Comparison of ENCODE assay signal across 8 cellular contexts in the genomic region with DNA sequence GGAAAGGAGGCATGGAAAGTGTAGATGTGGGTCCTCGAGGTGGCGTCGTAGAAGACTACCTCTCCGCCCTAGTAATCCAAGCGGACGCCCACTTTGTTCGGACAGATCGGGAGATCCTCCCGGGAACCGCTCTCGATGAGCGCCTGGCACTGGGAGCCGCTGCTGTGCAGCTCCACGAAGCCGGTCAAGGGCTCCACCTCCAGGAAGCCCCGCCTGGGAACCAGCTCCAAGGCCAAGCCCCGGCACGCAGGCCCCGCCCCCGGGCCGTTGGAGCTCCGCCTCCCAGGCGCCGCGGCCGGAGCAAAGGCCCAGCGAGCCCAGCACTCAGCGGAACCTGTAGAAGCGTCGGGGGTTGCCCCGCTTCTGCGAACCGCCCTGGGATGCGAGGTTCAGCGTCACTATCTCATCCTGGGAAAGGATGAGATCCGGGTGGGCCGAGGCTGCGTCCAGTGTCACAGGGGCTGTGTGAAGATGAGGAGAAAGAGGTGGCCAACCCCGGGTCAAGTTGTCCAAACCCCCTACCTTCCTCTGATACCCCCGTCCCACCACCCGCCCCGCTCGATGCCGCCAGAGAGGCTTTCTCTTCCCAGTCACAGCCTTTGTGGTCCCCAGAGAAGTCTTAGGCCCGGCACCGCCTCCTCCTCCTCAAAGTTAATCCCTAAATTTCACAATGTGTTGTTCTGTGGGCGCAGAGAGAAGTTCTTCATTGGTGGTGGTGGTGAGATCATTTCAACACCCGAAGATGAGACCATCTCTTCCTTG. TPM values are rescaled to one million over a fixed set of nuclear protein-coding genes. Genes with fewer than 3 reads are reported as not detected.
A peak's percentile ranks its signal among the peaks of the same experiment; 100 is the strongest.
DNase-seq lines count a peak whose midpoint lies in the region; ATAC-seq and TF ChIP-seq lines count a peak whose summit lies in the region.

No MANE protein-coding gene starts in this region.

- TSS peak; percentile 49 for BruUV-seq in PC-9 (replicated peaks; lab: Mats Ljungman, UMichigan)

- H3K27me3 ChIP-seq in PC-9 (ENCODE audit: insufficient read depth, low read depth) = no peaks in the 10 kb centered on the region
- peaks cover 7 to 60% (median 28%) of the 10 kb centered on the region in 4 donors for H3K27me3 ChIP-seq in esophagus muscularis mucosa
- H3K27me3 ChIP-seq in mucosa of stomach (ENCODE audit: control insufficient read depth, insufficient read depth, low read length) = peaks cover 7% of the 10 kb centered on the region

- peak; percentile 17 for TF ChIP-seq POLR2A in esophagus muscularis mucosa (IDR thresholded peaks at IDR 0.05; ENCODE audit: low read depth)

- no peak for TF ChIP-seq EP300 in esophagus muscularis mucosa (IDR thresholded peaks at IDR 0.05)

- no peaks in the 10 kb centered on the region for H3K9me3 Mint-ChIP-seq in activated T-cell treated with anti-CD3 and anti-CD28 coated beads, Interleukin-2, amount 50 U/mL, for 72 hours

- H4K20me1 ChIP-seq in PC-9 (ENCODE audit: insufficient read depth) = no peaks in the 10 kb centered on the region

- whole genome bisulfite sequencing in esophagus muscularis mucosa = 27% methylated on average over 15 of the region's 48 CpGs

- intact Hi-C loops in PC-9 (cut with micrococcal nuclease; ENCODE audit: unreplicated experiment) (loop anchor here (1.0 to 5.0 kb wide), 4 partner anchors 27 to 225 kb away; a partner anchor contains a TSS), esophagus muscularis mucosa (cut with DNase I) (loop anchor here (5.0 kb wide), 1 partner anchor 35 kb away; a partner anchor contains a TSS)

- no peak overlapping the region for H3K27ac Mint-ChIP-seq in activated T-cell treated with anti-CD3 and anti-CD28 coated beads, Interleukin-2, amount 50 U/mL, for 72 hours

- peak overlapping the region; percentile 61 for H3K9ac ChIP-seq in mucosa of stomach (ENCODE audit: low read length)

- peaks cover 49% of the 10 kb centered on the region for H3K4me1 Mint-ChIP-seq in activated T-cell treated with anti-CD3 and anti-CD28 coated beads, Interleukin-2, amount 50 U/mL, for 72 hours (ENCODE audit: low read depth)

- H3K9me3 ChIP-seq in PC-9 (ENCODE audit: insufficient read depth, low read depth) (no peaks in the 10 kb centered on the region), esophagus muscularis mucosa (no peaks in the 10 kb centered on the region), mucosa of stomach (ENCODE audit: control insufficient read depth, low read length) (no peaks in the 10 kb centered on the region)

- no peaks in the 10 kb centered on the region for H3K36me3 ChIP-seq in PC-9 (ENCODE audit: low read depth)
- no peaks in the 10 kb centered on the region for H3K36me3 ChIP-seq in esophagus muscularis mucosa
- no peaks in the 10 kb centered on the region for H3K36me3 ChIP-seq in mucosa of stomach (ENCODE audit: control insufficient read depth, insufficient read depth, low read length)

- peak; percentile 72 for ATAC-seq in HG03354 (IDR thresholded peaks at IDR 0.05; ENCODE audit: poor library complexity, severe bottlenecking, unreplicated experiment)
- ATAC-seq in activated T-cell treated with anti-CD3 and anti-CD28 coated beads, Interleukin-2, amount 50 U/mL, for 72 hours (replicated peaks in 1 of 2) = peak; percentile 76 to 77

- CTCF ChIA-PET in PC-9 (lab: Charles Lee) = interaction anchor here (0.9 to 1.2 kb wide), 3 partner anchors 10 to 42 kb away, joined by 3 to 4 read pairs (median 4); no protein-coding TSS in a partner anchor

- peaks cover 57% of the 10 kb centered on the region for H3K4me1 ChIP-seq in PC-9 (replicated peaks; ENCODE audit: insufficient read depth)
- peaks cover 32 to 40% (median 37%) of the 10 kb centered on the region in 4 donors for H3K4me1 ChIP-seq in esophagus muscularis mucosa
- peaks cover 53% of the 10 kb centered on the region for H3K4me1 ChIP-seq in mucosa of stomach (ENCODE audit: control insufficient read depth, insufficient read depth, low read length)

- POLR2A ChIA-PET in PC-9 (lab: Charles Lee; ENCODE audit: unreplicated experiment) = interaction anchor here (0.6 to 1.1 kb wide), 6 partner anchors 10 to 309 kb away, joined by 3 to 6 read pairs (median 4); a partner anchor contains a TSS

- TF ChIP-seq CTCF in GM13976 (IDR thresholded peaks at IDR 0.05; ENCODE audit: borderline replicate concordance, control extremely low read depth, extremely low read depth, insufficient read depth, missing control alignments) (no peak), PC-9 (conservative IDR thresholded peaks at IDR 0.05) (0 out of 2 replicates have a peak, but pooled peaks have one; percentile 16), esophagus muscularis mucosa (IDR thresholded peaks at IDR 0.05) (peak in 2 of 3 experiments; percentile 6 to 20)

- H3K4me2 ChIP-seq in PC-9 = peak overlapping the region; percentile 87

- H3K4me3 Mint-ChIP-seq in activated T-cell treated with anti-CD3 and anti-CD28 coated beads, Interleukin-2, amount 50 U/mL, for 72 hours = peak overlapping the region; percentile 84 to 91

- H3K79me2 ChIP-seq in PC-9 (ENCODE audit: low read depth) = no peaks in the 10 kb centered on the region

- H3K27ac ChIP-seq in PC-9 (peak overlapping the region; percentile 43), esophagus muscularis mucosa (replicated peaks in 1 of 4) (peak overlapping the region; percentile 73 to 79 (median 74))

- DNase-seq in GM13976 (ENCODE audit: low spot score) = peak; percentile 88
- peak; percentile 80 to 93 for DNase-seq in PC-9
- peak; percentile 60 to 66 for DNase-seq in activated T-cell treated with anti-CD3 and anti-CD28 coated beads, Interleukin-2, amount 50 U/mL, for 72 hours
- DNase-seq in esophagus muscularis mucosa (ENCODE audit: extremely low spot score) = peak; percentile 93
- peak; percentile 66 to 68 for DNase-seq in stimulated activated CD8-positive, alpha-beta memory T cell treated with anti-CD3 and anti-CD28 coated beads, Interleukin-2, amount 100 ng/mL, for 48 hours (ENCODE audit: low read depth in 2 of 2)
- DNase-seq in NCI-H510A (lab: John Stamatoyannopoulos, UW) = no peak

- peaks cover 52% of the 10 kb centered on the region; the same call in 1 of the 2 replicates for H3F3A ChIP-seq in PC-9 (ENCODE audit: insufficient read depth, low read depth)

- H3K36me3 Mint-ChIP-seq in activated T-cell treated with anti-CD3 and anti-CD28 coated beads, Interleukin-2, amount 50 U/mL, for 72 hours (ENCODE audit: insufficient read depth in 2 of 2) = no peaks in the 10 kb centered on the region

- peaks cover 51% of the 10 kb centered on the region for H3K27me3 Mint-ChIP-seq in activated T-cell treated with anti-CD3 and anti-CD28 coated beads, Interleukin-2, amount 50 U/mL, for 72 hours (ENCODE audit: low read depth)

- H3K4me3 ChIP-seq in PC-9 (peak overlapping the region; percentile 55; the same call in 1 of the 2 replicates), esophagus muscularis mucosa (peak overlapping the region; percentile 48 to 64 (median 50)), mucosa of stomach (ENCODE audit: low read length) (peak overlapping the region; percentile 23)

- peak overlapping the region; percentile 78 for H2AFZ ChIP-seq in PC-9

- in situ Hi-C loops in GM13976 (cut with MboI; ENCODE audit: low sequenced_read_pairs, unreplicated experiment) = no loop called here

- no peaks in the 10 kb centered on the region for H3K9me2 ChIP-seq in PC-9 (ENCODE audit: insufficient read depth)

RNA-seq across cellular contexts. Expression of a gene that starts 10.8 kb away (rescaled TPM):
- total RNA-seq in PC-9 (2021) (not detected in 2 replicates), esophagus muscularis mucosa (1 to 10 TPM in 1 of 4 donors, not detected in 3; 1.3 TPM)
- under 1 TPM in 1 of 2 donors, not detected in 1; 0.12 TPM for total RNA-seq in activated T-cell treated with anti-CD3 and anti-CD28 coated beads, Interleukin-2, amount 50 U/mL, for 72 hours

RNA-seq across cellular contexts. Expression of a gene that starts 26.6 kb away (rescaled TPM):
- total RNA-seq in PC-9 (2021) = 7.3 and 7.5 TPM in 2 replicates
- total RNA-seq in activated T-cell treated with anti-CD3 and anti-CD28 coated beads, Interleukin-2, amount 50 U/mL, for 72 hours = not detected
- total RNA-seq in esophagus muscularis mucosa = under 1 TPM in 1 of 4 donors, not detected in 3; 0.11 TPM

RNA-seq across cellular contexts. Expression of a gene that starts 33.8 kb away (rescaled TPM):
- total RNA-seq in PC-9 (2021) (not detected in 2 replicates), esophagus muscularis mucosa (not detected)
- not detected for total RNA-seq in activated T-cell treated with anti-CD3 and anti-CD28 coated beads, Interleukin-2, amount 50 U/mL, for 72 hours

RNA-seq across cellular contexts. Expression of a gene that starts 35.1 kb away (rescaled TPM):
- total RNA-seq in PC-9 (2021) = 48.3 and 49.3 TPM in 2 replicates
- 10 to 100 TPM; 54.1 to 63.1 TPM for total RNA-seq in activated T-cell treated with anti-CD3 and anti-CD28 coated beads, Interleukin-2, amount 50 U/mL, for 72 hours
- total RNA-seq in esophagus muscularis mucosa = 10 to 100 TPM; 50.7 to 64.7 (median 60.2) TPM

RNA-seq across cellular contexts. Expression of a gene that starts 41.1 kb away (rescaled TPM):
- 33.3 and 37.6 TPM in 2 replicates for total RNA-seq in PC-9 (2021)
- total RNA-seq in activated T-cell treated with anti-CD3 and anti-CD28 coated beads, Interleukin-2, amount 50 U/mL, for 72 hours = 10 to 100 TPM; 77.1 to 81.9 TPM
- total RNA-seq in esophagus muscularis mucosa = 10 to 100 TPM; 12.9 to 21.0 (median 17.4) TPM
